Comparison of ENCODE assay signal across 1 cellular context in the genomic region with DNA sequence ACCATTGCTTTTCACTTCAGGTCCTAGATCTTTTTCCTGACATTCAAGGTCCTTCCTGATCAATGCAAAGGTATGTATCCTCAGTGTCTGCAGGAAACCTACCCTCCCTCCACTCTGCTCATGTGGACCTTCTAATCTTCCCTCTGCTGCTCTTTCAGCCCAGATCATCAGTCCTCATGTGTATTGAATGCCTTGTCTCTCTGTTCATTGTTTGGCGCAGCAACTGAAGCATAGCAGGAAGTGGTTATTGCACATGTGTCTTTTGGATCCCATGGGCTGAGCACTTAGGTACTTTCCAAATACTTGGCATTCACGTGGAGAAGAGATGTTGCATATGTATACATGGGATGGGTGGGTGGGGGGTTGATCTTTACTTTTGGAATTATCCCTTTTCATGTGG.
A peak's percentile ranks its signal among the peaks of the same experiment; 100 is the strongest.
TF ChIP-seq lines count a peak whose summit lies in the region.

No MANE protein-coding gene starts in this region.

TF ChIP-seq in HepG2, 621 proteins besides CTCF, POLR2A, EP300 and RAD21:
- TF ChIP-seq ZMAT3 (CRISPR knock-in tag; conservative IDR thresholded peaks at IDR 0.05) = 0 out of 2 replicates have a peak, but pooled peaks have one; percentile 36
- TF ChIP-seq, protein P1, sequence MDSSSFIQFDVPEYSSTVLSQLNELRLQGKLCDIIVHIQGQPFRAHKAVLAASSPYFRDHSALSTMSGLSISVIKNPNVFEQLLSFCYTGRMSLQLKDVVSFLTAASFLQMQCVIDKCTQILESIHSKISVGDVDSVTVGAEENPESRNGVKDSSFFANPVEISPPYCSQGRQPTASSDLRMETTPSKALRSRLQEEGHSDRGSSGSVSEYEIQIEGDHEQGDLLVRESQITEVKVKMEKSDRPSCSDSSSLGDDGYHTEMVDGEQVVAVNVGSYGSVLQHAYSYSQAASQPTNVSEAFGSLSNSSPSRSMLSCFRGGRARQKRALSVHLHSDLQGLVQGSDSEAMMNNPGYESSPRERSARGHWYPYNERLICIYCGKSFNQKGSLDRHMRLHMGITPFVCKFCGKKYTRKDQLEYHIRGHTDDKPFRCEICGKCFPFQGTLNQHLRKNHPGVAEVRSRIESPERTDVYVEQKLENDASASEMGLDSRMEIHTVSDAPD (CRISPR knock-in tag; IDR thresholded peaks at IDR 0.05) = no peak
- TF ChIP-seq ZNF605 (CRISPR knock-in tag; IDR thresholded peaks at IDR 0.05) = no peak
- 0 out of 2 replicates have a peak, but pooled peaks have one; percentile 38 for TF ChIP-seq ZNF556 (CRISPR knock-in tag; IDR thresholded peaks at IDR 0.05; ENCODE audit: borderline replicate concordance)
- TF ChIP-seq MEF2D (CRISPR knock-in tag; IDR thresholded peaks at IDR 0.05) = no peak
- peak; percentile 53; the same call in 1 of the 2 replicates for TF ChIP-seq ZNF292 (CRISPR knock-in tag; IDR thresholded peaks at IDR 0.05; ENCODE audit: borderline replicate concordance, low read depth)
- TF ChIP-seq DPF2 (CRISPR knock-in tag; IDR thresholded peaks at IDR 0.05; ENCODE audit: borderline replicate concordance, low read depth) = 0 out of 2 replicates have a peak, but pooled peaks have one; percentile 1
- TF ChIP-seq ETV5 (CRISPR knock-in tag; IDR thresholded peaks at IDR 0.05; ENCODE audit: borderline replicate concordance) = peak; percentile 28; the same call in 1 of the 2 replicates
